Comparison of ENCODE assay signal across 8 cellular contexts in genomic region chr7:38932509-38933168, GRCh38. TPM values are rescaled to one million over a fixed set of nuclear protein-coding genes. Genes with fewer than 3 reads are reported as not detected.
A peak's percentile ranks its signal among the peaks of the same experiment; 100 is the strongest.
DNase-seq lines count a peak whose midpoint lies in the region; ATAC-seq and TF ChIP-seq lines count a peak whose summit lies in the region.

No MANE protein-coding gene starts in this region.

- ATAC-seq in GM21825 (IDR thresholded peaks at IDR 0.05; ENCODE audit: unreplicated experiment), result peak; percentile 71

- no peaks in the 10 kb centered on the region for H3K27me3 ChIP-seq in MG63

- no peaks in the 10 kb centered on the region for H3K36me3 ChIP-seq in MG63

- DNase-seq in G401 (ENCODE audit: low spot score) (peak; percentile 30), MG63 (peak; percentile 45), SK-N-DZ (ENCODE audit: low spot score) (peak; percentile 52), astrocyte of the cerebellum (ENCODE audit: low read depth) (peak; percentile 29), inferior parietal cortex (ENCODE audit: extremely low spot score) (peak; percentile 82), lower leg skin (ENCODE audit: low spot score in 2 of 2) (no peak)
- peak; percentile 5 to 35 (median 22) for DNase-seq in stimulated activated CD4-positive, alpha-beta T cell treated with anti-CD3 and anti-CD28 coated beads, Interleukin-1b, Interleukin-23, amount 100 ng/mL, for 24 hours (ENCODE audit: low read depth in 4 of 4, low spot score in 1 of 4)

- no peaks in the 10 kb centered on the region; the same call in 1 of the 2 replicates for H3K9me3 ChIP-seq in MG63

- 34 to 35% methylated on average over 6 of the region's 6 CpGs for WGBS in lower leg skin, 2 donors

- intact Hi-C loops in lower leg skin (cut with DNase I; ENCODE audit: low total_unique reads), result no loop called here

- TF ChIP-seq POLR2A in lower leg skin (IDR thresholded peaks at IDR 0.05), result no peak

- in situ Hi-C loops in G401 (cut with HindIII; ENCODE audit: low sequenced_read_pairs) (loop anchor here (25.0 kb wide), 1 partner anchor 305 kb away; no protein-coding TSS in a partner anchor), astrocyte of the cerebellum (cut with HindIII; ENCODE audit: low sequenced_read_pairs) (loop anchor here (25.0 kb wide), 1 partner anchor 530 kb away; no protein-coding TSS in a partner anchor)

- H3K4me3 ChIP-seq in MG63 (no peak overlapping the region), astrocyte of the cerebellum (ENCODE audit: low read depth, low read length) (no peak overlapping the region), lower leg skin (ENCODE audit: low read depth, poor library complexity, severe bottlenecking) (no peak overlapping the region)

- TF ChIP-seq CTCF in astrocyte of the cerebellum (IDR thresholded peaks at IDR 0.05; ENCODE audit: low read depth, low read length, missing control alignments) (peak; percentile 98), lower leg skin (IDR thresholded peaks at IDR 0.05) (no peak)

RNA-seq across cellular contexts. Expression of gene VPS41, which starts 23.6 kb away (rescaled TPM):
- total RNA-seq in G401 (2014; rRNA removed; shearing (Covaris generic)), result 27.1 and 28.7 TPM in 2 replicates
- total RNA-seq in MG63 (2014; rRNA removed; shearing (Covaris generic); ENCODE audit: low replicate concordance), result 4.8 and 26.9 TPM in 2 replicates
- polyA plus RNA-seq in SK-N-DZ (2014; cell fraction: cytosol; rRNA removed), result 23.1 and 26.4 TPM in 2 replicates
- 67.6 and 105 TPM in 2 replicates for polyA plus RNA-seq in SK-N-DZ (2014; cell fraction: nucleus; rRNA removed)
- 10 to 100 TPM; 37.8 to 47.7 (median 41.0) TPM for total RNA-seq in lower leg skin

RNA-seq across cellular contexts. Expression of gene POU6F2, which starts 45.1 kb away (rescaled TPM):
- under 0.01 TPM in 1 of 2 replicates, not detected in the other for total RNA-seq in G401 (2014; rRNA removed; shearing (Covaris generic))
- not detected in 2 replicates for total RNA-seq in MG63 (2014; rRNA removed; shearing (Covaris generic); ENCODE audit: low replicate concordance)
- polyA plus RNA-seq in SK-N-DZ (2014; cell fraction: cytosol; rRNA removed), result 1.5 and 3.1 TPM in 2 replicates
- 1.1 and 2.5 TPM in 2 replicates for polyA plus RNA-seq in SK-N-DZ (2014; cell fraction: nucleus; rRNA removed)
- total RNA-seq in lower leg skin, result under 1 TPM in 1 of 4 donors, not detected in 3; 0.36 TPM

Comparison
In these comparisons a context has a peak if more than half of its experiments do, and no peak if none do; other contexts are left out.
1. DNase-seq: peak in G401 (single experiment), MG63 (single experiment), SK-N-DZ (single experiment), astrocyte of the cerebellum (single experiment), inferior parietal cortex (single experiment) and stimulated activated CD4-positive, alpha-beta T cell treated with anti-CD3 and anti-CD28 coated beads, Interleukin-1b, Interleukin-23, amount 100 ng/mL, for 24 hours (4 of 4); none in lower leg skin (0 of 2).